ENCODE assay signal across 1 cellular context in the genomic region with DNA sequence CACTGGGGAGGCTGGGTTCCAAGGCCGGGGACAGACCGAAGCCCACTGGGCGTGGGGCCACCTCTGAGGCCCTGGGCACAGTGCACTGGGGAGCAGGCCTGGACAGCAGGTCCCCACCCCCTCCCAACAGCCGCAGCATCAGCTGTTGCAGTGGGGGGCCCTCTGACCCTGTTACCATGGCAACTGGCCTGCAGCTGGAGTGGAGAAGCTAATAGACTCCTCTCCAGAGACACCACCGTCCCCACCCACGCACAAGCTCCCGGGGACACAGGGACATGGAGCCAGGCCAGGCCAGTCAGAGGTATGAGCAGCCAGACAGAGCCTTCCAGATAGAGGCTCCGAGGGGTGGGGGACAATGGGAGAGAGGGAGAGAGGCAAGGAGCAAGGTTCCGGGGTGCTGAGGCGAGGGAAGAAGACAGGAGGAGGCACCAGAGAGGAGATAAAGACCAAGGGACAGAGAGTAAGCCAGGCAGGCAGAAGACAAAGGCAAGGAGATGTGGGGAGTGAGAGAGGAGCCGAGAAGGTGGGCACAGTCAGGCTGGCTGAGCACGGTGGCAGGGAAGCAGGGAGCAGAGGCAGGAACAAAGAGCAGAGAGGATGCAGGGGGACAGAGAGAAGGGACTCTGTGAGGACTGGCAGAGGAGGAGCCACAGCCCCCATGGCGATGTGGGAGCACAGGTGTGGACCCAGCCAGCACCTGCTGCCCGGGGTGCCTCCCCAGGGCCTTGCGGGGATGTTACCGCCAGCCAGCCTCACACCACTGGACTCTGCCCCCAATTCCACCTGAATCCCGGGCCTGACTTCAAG.
TF ChIP-seq lines count a peak whose summit lies in the region.

No MANE protein-coding gene starts in this region.

TF ChIP-seq in K562, 482 proteins besides CTCF, POLR2A, EP300 and RAD21 (continues in another document):
- TF ChIP-seq PML (IDR thresholded peaks at IDR 0.05; ENCODE audit: low read length) (no peak), ZNF140 (CRISPR knock-in tag; IDR thresholded peaks at IDR 0.05) (no peak), DDX20 (tag; IDR thresholded peaks at IDR 0.05; ENCODE audit: low read depth) (no peak), ASH1L (IDR thresholded peaks at IDR 0.05; ENCODE audit: borderline replicate concordance, low read depth, partially characterized antibody) (no peak), ZC3H11A (IDR thresholded peaks at IDR 0.05; ENCODE audit: low read depth, low read length) (no peak), HMGXB4 (CRISPR knock-in tag; IDR thresholded peaks at IDR 0.05) (no peak), TCF3 (CRISPR knock-in tag; IDR thresholded peaks at IDR 0.05) (peak; percentile 20; the same call in 1 of the 2 replicates), ZNF124 (CRISPR knock-in tag; IDR thresholded peaks at IDR 0.05) (no peak), HOMEZ (CRISPR knock-in tag; IDR thresholded peaks at IDR 0.05) (no peak), CLOCK (CRISPR knock-in tag; IDR thresholded peaks at IDR 0.05; ENCODE audit: borderline replicate concordance) (no peak), MTA1 (IDR thresholded peaks at IDR 0.05; ENCODE audit: borderline replicate concordance) (no peak), ZNF507 (tag; conservative IDR thresholded peaks at IDR 0.05) (no peak), PATZ1 (CRISPR knock-in tag; IDR thresholded peaks at IDR 0.05; ENCODE audit: borderline replicate concordance) (no peak), ARNT (IDR thresholded peaks at IDR 0.05) (no peak), ZNF57 (CRISPR knock-in tag; IDR thresholded peaks at IDR 0.05) (no peak), NFIX (CRISPR knock-in tag; IDR thresholded peaks at IDR 0.05; ENCODE audit: low read depth) (no peak), HNRNPLL (IDR thresholded peaks at IDR 0.05; ENCODE audit: low read depth, low read length, poor library complexity, severe bottlenecking) (no peak), MXI1 (IDR thresholded peaks at IDR 0.05; ENCODE audit: low read depth, low read length) (no peak), CCNT2 (IDR thresholded peaks at IDR 0.05; ENCODE audit: borderline replicate concordance, extremely low read depth, insufficient read length, low read depth, low read length) (no peak), POLR3A (IDR thresholded peaks at IDR 0.05; ENCODE audit: borderline replicate concordance, extremely low read depth, insufficient read depth, insufficient read length) (no peak), MCM5 (IDR thresholded peaks at IDR 0.05; ENCODE audit: low read depth) (no peak), TARDBP (IDR thresholded peaks at IDR 0.05) (no peak), NR2F6 (CRISPR knock-in tag; IDR thresholded peaks at IDR 0.05) (no peak), PREB (CRISPR knock-in tag; IDR thresholded peaks at IDR 0.05) (no peak), SRSF7 (optimal IDR thresholded peaks at IDR 0.05; ENCODE audit: low read depth, low read length) (no peak)
- TF ChIP-seq, protein P1, sequence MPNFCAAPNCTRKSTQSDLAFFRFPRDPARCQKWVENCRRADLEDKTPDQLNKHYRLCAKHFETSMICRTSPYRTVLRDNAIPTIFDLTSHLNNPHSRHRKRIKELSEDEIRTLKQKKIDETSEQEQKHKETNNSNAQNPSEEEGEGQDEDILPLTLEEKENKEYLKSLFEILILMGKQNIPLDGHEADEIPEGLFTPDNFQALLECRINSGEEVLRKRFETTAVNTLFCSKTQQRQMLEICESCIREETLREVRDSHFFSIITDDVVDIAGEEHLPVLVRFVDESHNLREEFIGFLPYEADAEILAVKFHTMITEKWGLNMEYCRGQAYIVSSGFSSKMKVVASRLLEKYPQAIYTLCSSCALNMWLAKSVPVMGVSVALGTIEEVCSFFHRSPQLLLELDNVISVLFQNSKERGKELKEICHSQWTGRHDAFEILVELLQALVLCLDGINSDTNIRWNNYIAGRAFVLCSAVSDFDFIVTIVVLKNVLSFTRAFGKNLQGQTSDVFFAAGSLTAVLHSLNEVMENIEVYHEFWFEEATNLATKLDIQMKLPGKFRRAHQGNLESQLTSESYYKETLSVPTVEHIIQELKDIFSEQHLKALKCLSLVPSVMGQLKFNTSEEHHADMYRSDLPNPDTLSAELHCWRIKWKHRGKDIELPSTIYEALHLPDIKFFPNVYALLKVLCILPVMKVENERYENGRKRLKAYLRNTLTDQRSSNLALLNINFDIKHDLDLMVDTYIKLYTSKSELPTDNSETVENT (CRISPR knock-in tag; IDR thresholded peaks at IDR 0.05), result no peak
- TF ChIP-seq, protein P2, sequence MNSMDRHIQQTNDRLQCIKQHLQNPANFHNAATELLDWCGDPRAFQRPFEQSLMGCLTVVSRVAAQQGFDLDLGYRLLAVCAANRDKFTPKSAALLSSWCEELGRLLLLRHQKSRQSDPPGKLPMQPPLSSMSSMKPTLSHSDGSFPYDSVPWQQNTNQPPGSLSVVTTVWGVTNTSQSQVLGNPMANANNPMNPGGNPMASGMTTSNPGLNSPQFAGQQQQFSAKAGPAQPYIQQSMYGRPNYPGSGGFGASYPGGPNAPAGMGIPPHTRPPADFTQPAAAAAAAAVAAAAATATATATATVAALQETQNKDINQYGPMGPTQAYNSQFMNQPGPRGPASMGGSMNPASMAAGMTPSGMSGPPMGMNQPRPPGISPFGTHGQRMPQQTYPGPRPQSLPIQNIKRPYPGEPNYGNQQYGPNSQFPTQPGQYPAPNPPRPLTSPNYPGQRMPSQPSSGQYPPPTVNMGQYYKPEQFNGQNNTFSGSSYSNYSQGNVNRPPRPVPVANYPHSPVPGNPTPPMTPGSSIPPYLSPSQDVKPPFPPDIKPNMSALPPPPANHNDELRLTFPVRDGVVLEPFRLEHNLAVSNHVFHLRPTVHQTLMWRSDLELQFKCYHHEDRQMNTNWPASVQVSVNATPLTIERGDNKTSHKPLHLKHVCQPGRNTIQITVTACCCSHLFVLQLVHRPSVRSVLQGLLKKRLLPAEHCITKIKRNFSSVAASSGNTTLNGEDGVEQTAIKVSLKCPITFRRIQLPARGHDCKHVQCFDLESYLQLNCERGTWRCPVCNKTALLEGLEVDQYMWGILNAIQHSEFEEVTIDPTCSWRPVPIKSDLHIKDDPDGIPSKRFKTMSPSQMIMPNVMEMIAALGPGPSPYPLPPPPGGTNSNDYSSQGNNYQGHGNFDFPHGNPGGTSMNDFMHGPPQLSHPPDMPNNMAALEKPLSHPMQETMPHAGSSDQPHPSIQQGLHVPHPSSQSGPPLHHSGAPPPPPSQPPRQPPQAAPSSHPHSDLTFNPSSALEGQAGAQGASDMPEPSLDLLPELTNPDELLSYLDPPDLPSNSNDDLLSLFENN (IDR thresholded peaks at IDR 0.05; ENCODE audit: low read depth in 2 of 2, low read length in 2 of 2), result no peak
- TF ChIP-seq, protein P3, sequence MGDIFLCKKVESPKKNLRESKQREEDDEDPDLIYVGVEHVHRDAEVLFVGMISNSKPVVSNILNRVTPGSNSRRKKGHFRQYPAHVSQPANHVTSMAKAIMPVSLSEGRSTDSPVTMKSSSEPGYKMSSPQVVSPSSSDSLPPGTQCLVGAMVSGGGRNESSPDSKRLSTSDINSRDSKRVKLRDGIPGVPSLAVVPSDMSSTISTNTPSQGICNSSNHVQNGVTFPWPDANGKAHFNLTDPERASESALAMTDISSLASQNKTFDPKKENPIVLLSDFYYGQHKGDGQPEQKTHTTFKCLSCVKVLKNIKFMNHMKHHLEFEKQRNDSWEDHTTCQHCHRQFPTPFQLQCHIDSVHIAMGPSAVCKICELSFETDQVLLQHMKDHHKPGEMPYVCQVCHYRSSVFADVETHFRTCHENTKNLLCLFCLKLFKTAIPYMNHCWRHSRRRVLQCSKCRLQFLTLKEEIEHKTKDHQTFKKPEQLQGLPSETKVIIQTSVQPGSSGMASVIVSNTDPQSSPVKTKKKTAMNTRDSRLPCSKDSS (IDR thresholded peaks at IDR 0.05; ENCODE audit: low read depth, partially characterized antibody), result no peak
- TF ChIP-seq, protein P4, sequence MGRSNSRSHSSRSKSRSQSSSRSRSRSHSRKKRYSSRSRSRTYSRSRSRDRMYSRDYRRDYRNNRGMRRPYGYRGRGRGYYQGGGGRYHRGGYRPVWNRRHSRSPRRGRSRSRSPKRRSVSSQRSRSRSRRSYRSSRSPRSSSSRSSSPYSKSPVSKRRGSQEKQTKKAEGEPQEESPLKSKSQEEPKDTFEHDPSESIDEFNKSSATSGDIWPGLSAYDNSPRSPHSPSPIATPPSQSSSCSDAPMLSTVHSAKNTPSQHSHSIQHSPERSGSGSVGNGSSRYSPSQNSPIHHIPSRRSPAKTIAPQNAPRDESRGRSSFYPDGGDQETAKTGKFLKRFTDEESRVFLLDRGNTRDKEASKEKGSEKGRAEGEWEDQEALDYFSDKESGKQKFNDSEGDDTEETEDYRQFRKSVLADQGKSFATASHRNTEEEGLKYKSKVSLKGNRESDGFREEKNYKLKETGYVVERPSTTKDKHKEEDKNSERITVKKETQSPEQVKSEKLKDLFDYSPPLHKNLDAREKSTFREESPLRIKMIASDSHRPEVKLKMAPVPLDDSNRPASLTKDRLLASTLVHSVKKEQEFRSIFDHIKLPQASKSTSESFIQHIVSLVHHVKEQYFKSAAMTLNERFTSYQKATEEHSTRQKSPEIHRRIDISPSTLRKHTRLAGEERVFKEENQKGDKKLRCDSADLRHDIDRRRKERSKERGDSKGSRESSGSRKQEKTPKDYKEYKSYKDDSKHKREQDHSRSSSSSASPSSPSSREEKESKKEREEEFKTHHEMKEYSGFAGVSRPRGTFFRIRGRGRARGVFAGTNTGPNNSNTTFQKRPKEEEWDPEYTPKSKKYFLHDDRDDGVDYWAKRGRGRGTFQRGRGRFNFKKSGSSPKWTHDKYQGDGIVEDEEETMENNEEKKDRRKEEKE (IDR thresholded peaks at IDR 0.05; ENCODE audit: borderline replicate concordance in 1 of 2, control insufficient read depth in 1 of 2, low read depth in 2 of 2, low read length in 1 of 2), result no peak
